ENCODE assay signal across 16 cellular contexts in genomic region chr2:55073278-55073677, GRCh38. TPM values are rescaled to one million over a fixed set of nuclear protein-coding genes. Genes with fewer than 3 reads are reported as not detected.
DNase-seq lines count a peak whose midpoint lies in the region; ATAC-seq and TF ChIP-seq lines count a peak whose summit lies in the region.
"Had no signal": no experiment of that assay in that cellular context is flagged by ENCODE, and none has a peak within 500 bp of the region (broad histone marks: within the 10 kb centered on the region; RNA-seq: fewer than 3 reads in every experiment).

No MANE protein-coding gene starts in this region.

- peak overlapping the region in 1 of 5 experiments; percentile 0 for H3K4me3 Mint-ChIP-seq in brain
- H3K4me3 Mint-ChIP-seq: B cell; CD8-positive, alpha-beta T cell; H9 had no signal

- H3K36me3 ChIP-seq in osteoblast (ENCODE audit: insufficient read depth, low read length) (no peaks in the 10 kb centered on the region), MG63 (no peaks in the 10 kb centered on the region)
- H3K36me3 ChIP-seq: BLaER1 treated with 17β-estradiol and CSF1 and Interleukin-3, amounts not matched to agents 10 nM and 100 nM had no signal

- peaks cover 17% of the 10 kb centered on the region for H3K4me1 ChIP-seq in osteoblast (ENCODE audit: insufficient read depth, low read length)

- H3K9me3 Mint-ChIP-seq in brain, result peaks cover 5 to 24% (median 9%) of the 10 kb centered on the region in 5 experiments
- H3K9me3 Mint-ChIP-seq: CD8-positive, alpha-beta T cell; H9 had no signal

- H3K4me3 ChIP-seq in fibroblast of pulmonary artery (replicated peaks; ENCODE audit: low read depth, low read length) (no peak overlapping the region), osteoblast (ENCODE audit: insufficient read depth, low read length) (no peak overlapping the region), MG63 (no peak overlapping the region)
- H3K4me3 ChIP-seq: BLaER1 treated with 17β-estradiol and CSF1 and Interleukin-3, amounts not matched to agents 10 nM and 100 nM had no signal

- DNase-seq in EH (ENCODE audit: low read depth) (peak; percentile 63), fibroblast of pulmonary artery (ENCODE audit: low read depth) (peak; percentile 13), osteoblast (ENCODE audit: insufficient read length, low spot score, missing footprints) (peak; percentile 65), NCI-H1092 treated with DMSO at 0.1 percent for 48 hours (lab: John Stamatoyannopoulos, UW) (no peak), MG63 (no peak)
- no peak for DNase-seq in activated T-cell treated with anti-CD3 and anti-CD28 coated beads, Interleukin-2, amount 50 U/mL, for 1 hour
- DNase-seq: 8988T; CD8-positive, alpha-beta T cell; DMS 273 treated with DMSO at 0.1 percent for 48 hours; DMS53; DND-41; H9 had no signal

- no peaks in the 10 kb centered on the region for H3K9me3 ChIP-seq in osteoblast (ENCODE audit: low read depth, low read length)
- H3K9me3 ChIP-seq in MG63, result no peaks in the 10 kb centered on the region

- H3K27me3 Mint-ChIP-seq in brain, result no peaks in the 10 kb centered on the region

- no peaks in the 10 kb centered on the region for H3K79me2 ChIP-seq in osteoblast (ENCODE audit: insufficient read depth, low read length)

- ATAC-seq in HG03025 (IDR thresholded peaks at IDR 0.05; ENCODE audit: low FRiP score, unreplicated experiment), result no peak
- ATAC-seq: CD8-positive, alpha-beta T cell had no signal

- no peak overlapping the region for H3K27ac ChIP-seq in osteoblast (ENCODE audit: low read depth, low read length)
- H3K27ac ChIP-seq: BLaER1 treated with 17β-estradiol and CSF1 and Interleukin-3, amounts not matched to agents 10 nM and 100 nM had no signal

- H3K4me1 Mint-ChIP-seq in brain, result peaks cover 13% of the 10 kb centered on the region
- H3K4me1 Mint-ChIP-seq: B cell had no signal

- H3K4me2 ChIP-seq in osteoblast (ENCODE audit: insufficient read depth, low read length), result peak overlapping the region; percentile 44
- H3K4me2 ChIP-seq: BLaER1 treated with 17β-estradiol and CSF1 and Interleukin-3, amounts not matched to agents 10 nM and 100 nM had no signal

- H3K27ac Mint-ChIP-seq in brain, result peak overlapping the region in 3 of 5 experiments; percentile 12 to 74 (median 73)
- H3K27ac Mint-ChIP-seq: B cell; CD8-positive, alpha-beta T cell; H9 had no signal

- H3K27me3 ChIP-seq in osteoblast (ENCODE audit: insufficient read depth, low read length) (no peaks in the 10 kb centered on the region), MG63 (no peaks in the 10 kb centered on the region)
- H3K27me3 ChIP-seq: BLaER1 treated with 17β-estradiol and CSF1 and Interleukin-3, amounts not matched to agents 10 nM and 100 nM had no signal

- no peaks in the 10 kb centered on the region for H3K36me3 Mint-ChIP-seq in brain
- H3K36me3 Mint-ChIP-seq: CD8-positive, alpha-beta T cell had no signal

- TF ChIP-seq CTCF in brain (conservative IDR thresholded peaks at IDR 0.05), result no peak
- no peak for TF ChIP-seq CTCF in fibroblast of pulmonary artery (IDR thresholded peaks at IDR 0.05; ENCODE audit: low read length, missing control alignments)
- no peak for TF ChIP-seq CTCF in osteoblast (IDR thresholded peaks at IDR 0.05; ENCODE audit: extremely low read depth, low read depth, low read length)

- no peaks in the 10 kb centered on the region for H4K20me1 ChIP-seq in osteoblast (ENCODE audit: insufficient read depth, low read length)
- H4K20me1 ChIP-seq: BLaER1 treated with 17β-estradiol and CSF1 and Interleukin-3, amounts not matched to agents 10 nM and 100 nM had no signal

- no peak overlapping the region for H2AFZ ChIP-seq in osteoblast (ENCODE audit: low read length)

RNA-seq across cellular contexts. Expression of gene RTN4, which starts 23.0 kb away (rescaled TPM):
- polyA plus RNA-seq in brain (ENCODE audit: insufficient read depth, low read depth, low replicate concordance), result 228 TPM
- 316 and 355 TPM in 2 replicates for total RNA-seq in osteoblast
- total RNA-seq in MG63 (2014; rRNA removed; shearing (Covaris generic); ENCODE audit: low replicate concordance), result 304 and 433 TPM in 2 replicates

Comparison
In these comparisons a context has a peak if more than half of its experiments do, and no peak if none do; other contexts are left out.
1. DNase-seq: peak in EH (single experiment), fibroblast of pulmonary artery (single experiment) and osteoblast (single experiment); none in NCI-H1092 treated with DMSO at 0.1 percent for 48 hours (single experiment), activated T-cell treated with anti-CD3 and anti-CD28 coated beads, Interleukin-2, amount 50 U/mL, for 1 hour (single experiment) and MG63 (single experiment).